ENCODE assay signal across 10 cellular contexts in the genomic region with DNA sequence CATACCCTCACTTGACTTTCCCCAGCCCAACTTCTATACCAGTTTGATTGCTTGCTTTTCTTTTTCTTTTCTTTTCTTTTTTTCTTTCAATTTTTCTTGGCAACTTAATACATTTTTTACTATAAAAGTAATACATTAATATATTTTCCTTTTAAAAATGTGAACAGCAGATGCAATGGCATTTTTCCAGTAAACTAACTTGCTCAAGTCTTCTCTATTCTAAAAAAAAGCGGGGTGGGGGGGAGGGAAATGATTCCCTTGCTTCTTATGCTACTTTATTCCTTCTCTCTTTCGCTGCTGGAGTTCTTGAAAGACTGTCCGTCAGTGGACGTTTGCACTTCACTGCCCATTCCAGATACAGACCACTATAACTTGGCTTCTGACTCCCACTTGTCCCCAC.
"Had no signal": no experiment of that assay in that cellular context is flagged by ENCODE, and none has a peak within 500 bp of the region (broad histone marks: within the 10 kb centered on the region; RNA-seq: fewer than 3 reads in every experiment).

No MANE protein-coding gene starts in this region.

- H3K9me3 Mint-ChIP-seq: neural crest cell had no signal

- DNase-seq: activated CD4-positive, alpha-beta T cell treated with anti-CD3 and anti-CD28 coated beads for 1 hour; dorsolateral prefrontal cortex; kidney; left ventricle myocardium superior; mesendoderm; psoas muscle; right lobe of liver; Right ventricle myocardium superior; stimulated activated CD4-positive, alpha-beta T cell treated with anti-CD3 and anti-CD28 coated beads, Interleukin-1b, Interleukin-23, amount 100 ng/mL, for 48 hours had no signal

- ATAC-seq: left ventricle myocardium superior, psoas muscle, right lobe of liver had no signal

- H3K4me3 Mint-ChIP-seq: neural crest cell had no signal
